Comparison of ENCODE assay signal across 1 cellular context in genomic region chrX:71438732-71439131, GRCh38.
TF ChIP-seq lines count a peak whose summit lies in the region.

No MANE protein-coding gene starts in this region.

TF ChIP-seq in GM12878, 131 proteins besides CTCF, POLR2A, EP300 and RAD21:
- TF ChIP-seq RAD51 (IDR thresholded peaks at IDR 0.05), result 0 out of 2 replicates have a peak, but pooled peaks have one; percentile 12
